ENCODE assay signal across 25 cellular contexts in genomic region chr20:37204056-37204455, GRCh38. TPM values are rescaled to one million over a fixed set of nuclear protein-coding genes. Genes with fewer than 3 reads are reported as not detected.
"Had no signal": no experiment of that assay in that cellular context is flagged by ENCODE, and none has a peak within 500 bp of the region (broad histone marks: within the 10 kb centered on the region; RNA-seq: fewer than 3 reads in every experiment).

No MANE protein-coding gene starts in this region.

- ATAC-seq: activated CD8-positive, alpha-beta T cell treated with anti-CD3 and anti-CD28 coated beads for 36 hours; activated naive CD4-positive, alpha-beta T cell treated with anti-CD3 and anti-CD28 coated beads, Interleukin-2, amount 50 U/mL, for 72 hours; activated T-cell treated with anti-CD3 and anti-CD28 coated beads, Interleukin-2, amount 50 U/mL, for 4 hours; natural killer cell treated with Interleukin-12 subunit alpha and Interleukin-12 subunit beta and Interleukin-15 and Interleukin-18, amount 100 ng/mL, for 72 hours; stimulated activated naive B cell treated with anti-CD40 and anti-IgM and Interleukin-4, amounts not matched to agents 10 μg/mL and 1 μg/mL and 100 μg/mL, for 72 hours; T-cell had no signal

- H3K27me3 Mint-ChIP-seq: activated CD4-positive, alpha-beta T cell treated with anti-CD3 and anti-CD28 coated beads, Interleukin-2, amount 10 ng/mL, durations not matched to agents 24 days and 14 days; activated CD8-positive, alpha-beta T cell treated with anti-CD3 and anti-CD28 coated beads for 36 hours; natural killer cell treated with Interleukin-12 subunit alpha and Interleukin-12 subunit beta and Interleukin-15 and Interleukin-18, amount 100 ng/mL, for 72 hours; stimulated activated naive B cell treated with anti-CD40 and anti-IgM and Interleukin-4, amounts not matched to agents 10 μg/mL and 1 μg/mL and 100 μg/mL, for 72 hours; T-cell had no signal

- H3K27me3 ChIP-seq: adrenal gland, sigmoid colon, spleen, tibial artery had no signal

- H3K27ac Mint-ChIP-seq: activated CD4-positive, alpha-beta T cell treated with anti-CD3 and anti-CD28 coated beads, Interleukin-2, amount 10 ng/mL, durations not matched to agents 24 days and 14 days; activated CD8-positive, alpha-beta T cell treated with anti-CD3 and anti-CD28 coated beads for 36 hours; mesothelial cell of epicardium; natural killer cell treated with Interleukin-12 subunit alpha and Interleukin-12 subunit beta and Interleukin-15 and Interleukin-18, amount 100 ng/mL, for 72 hours; stimulated activated naive B cell treated with anti-CD40 and anti-IgM and Interleukin-4, amounts not matched to agents 10 μg/mL and 1 μg/mL and 100 μg/mL, for 72 hours had no signal

- DNase-seq: activated CD4-positive, alpha-beta T cell treated with anti-CD3 and anti-CD28 coated beads, Interleukin-2, amount 10 ng/mL, durations not matched to agents 24 days and 14 days; activated CD8-positive, alpha-beta T cell treated with anti-CD3 and anti-CD28 coated beads for 36 hours; activated gamma-delta T cell; activated T-cell treated with anti-CD3 and anti-CD28 coated beads, Interleukin-2, amount 50 U/mL, for 4 hours; dermis blood vessel endothelial cell; head of caudate nucleus; occipital lobe; posterior cingulate gyrus; sigmoid colon; spleen; stimulated activated CD4-positive, alpha-beta T cell treated with anti-CD3 and anti-CD28 coated beads, Interleukin-4, amount 100 ng/mL, for 4 hours; stimulated activated naive B cell treated with anti-CD40 and anti-IgM and Interleukin-4, amounts not matched to agents 10 μg/mL and 1 μg/mL and 100 μg/mL, for 72 hours; T-cell; T1000; tibial artery had no signal

- H3K27ac ChIP-seq: spleen, tibial artery had no signal

- H3K4me3 ChIP-seq: adrenal gland, sigmoid colon, spleen, tibial artery had no signal

- H3K9me3 ChIP-seq: adrenal gland, sigmoid colon, spleen, tibial artery had no signal

- H3K9me3 Mint-ChIP-seq: activated CD4-positive, alpha-beta T cell treated with anti-CD3 and anti-CD28 coated beads, Interleukin-2, amount 10 ng/mL, durations not matched to agents 24 days and 14 days; activated CD8-positive, alpha-beta T cell treated with anti-CD3 and anti-CD28 coated beads for 36 hours; activated naive CD4-positive, alpha-beta T cell treated with anti-CD3 and anti-CD28 coated beads, Interleukin-2, amount 50 U/mL, for 72 hours; activated T-cell treated with anti-CD3 and anti-CD28 coated beads, Interleukin-2, amount 50 U/mL, for 4 hours; mesothelial cell of epicardium; natural killer cell treated with Interleukin-12 subunit alpha and Interleukin-12 subunit beta and Interleukin-15 and Interleukin-18, amount 100 ng/mL, for 72 hours; stimulated activated naive B cell treated with anti-CD40 and anti-IgM and Interleukin-4, amounts not matched to agents 10 μg/mL and 1 μg/mL and 100 μg/mL, for 72 hours; T-cell had no signal

- H3K4me3 Mint-ChIP-seq: activated CD4-positive, alpha-beta T cell treated with anti-CD3 and anti-CD28 coated beads, Interleukin-2, amount 10 ng/mL, durations not matched to agents 24 days and 14 days; activated CD8-positive, alpha-beta T cell treated with anti-CD3 and anti-CD28 coated beads for 36 hours; activated T-cell treated with anti-CD3 and anti-CD28 coated beads, Interleukin-2, amount 50 U/mL, for 4 hours; mesothelial cell of epicardium; natural killer cell treated with Interleukin-12 subunit alpha and Interleukin-12 subunit beta and Interleukin-15 and Interleukin-18, amount 100 ng/mL, for 72 hours; stimulated activated naive B cell treated with anti-CD40 and anti-IgM and Interleukin-4, amounts not matched to agents 10 μg/mL and 1 μg/mL and 100 μg/mL, for 72 hours; T-cell had no signal

- FAIRE-seq: frontal cortex, keratinocyte, urothelium cell line had no signal

RNA-seq across cellular contexts. Expression of gene GHRH, which starts 57.6 kb away (rescaled TPM):
- total RNA-seq: activated CD4-positive, alpha-beta T cell treated with anti-CD3 and anti-CD28 coated beads, Interleukin-2, amount 10 ng/mL, durations not matched to agents 24 days and 14 days; activated CD8-positive, alpha-beta T cell treated with anti-CD3 and anti-CD28 coated beads for 36 hours; activated naive CD4-positive, alpha-beta T cell treated with anti-CD3 and anti-CD28 coated beads, Interleukin-2, amount 50 U/mL, for 72 hours; activated T-cell treated with anti-CD3 and anti-CD28 coated beads, Interleukin-2, amount 50 U/mL, for 4 hours; adrenal gland; dermis blood vessel endothelial cell; epithelial cell of proximal tubule; frontal cortex; lung microvascular endothelial cell; mesothelial cell of epicardium; natural killer cell treated with Interleukin-12 subunit alpha and Interleukin-12 subunit beta and Interleukin-15 and Interleukin-18, amount 100 ng/mL, for 72 hours; occipital lobe; renal cortical epithelial cell; sigmoid colon; spleen; T-cell had no signal
